In genomic region chrX:11967986-11968385, GRCh38 we compare ENCODE assay signal across 3 cellular contexts.
TF ChIP-seq lines count a peak whose summit lies in the region.

No MANE protein-coding gene starts in this region.

TF ChIP-seq in A549, 52 proteins besides CTCF, POLR2A, EP300 and RAD21:
- TF ChIP-seq GATA3 (IDR thresholded peaks at IDR 0.05; ENCODE audit: borderline replicate concordance): no peak
- no peak for TF ChIP-seq CEBPB (IDR thresholded peaks at IDR 0.05)
- no peak for TF ChIP-seq E2F6 (IDR thresholded peaks at IDR 0.05; ENCODE audit: borderline replicate concordance, low read depth)
- TF ChIP-seq ZNF302 (CRISPR knock-in tag; IDR thresholded peaks at IDR 0.05): no peak
- TF ChIP-seq BHLHE40 (IDR thresholded peaks at IDR 0.05; ENCODE audit: low read depth, low read length): no peak
- no peak for TF ChIP-seq REST (IDR thresholded peaks at IDR 0.05)
- TF ChIP-seq HDAC2 (IDR thresholded peaks at IDR 0.05): no peak
- TF ChIP-seq KDM5A (IDR thresholded peaks at IDR 0.05): no peak
- no peak for TF ChIP-seq CBX2 (IDR thresholded peaks at IDR 0.05; ENCODE audit: borderline replicate concordance, low read depth)
- TF ChIP-seq NPAS2 (CRISPR knock-in tag; IDR thresholded peaks at IDR 0.05; ENCODE audit: borderline replicate concordance): no peak

TF ChIP-seq in IMR-90, 13 proteins besides CTCF, POLR2A, EP300 and RAD21:
- TF ChIP-seq CHD1 (IDR thresholded peaks at IDR 0.05; ENCODE audit: low read depth, low read length): no peak
- no peak for TF ChIP-seq RCOR1 (IDR thresholded peaks at IDR 0.05; ENCODE audit: insufficient replicate concordance, low read length)
- TF ChIP-seq FOS (IDR thresholded peaks at IDR 0.05; ENCODE audit: low read depth, low read length): no peak
- TF ChIP-seq MAFK (IDR thresholded peaks at IDR 0.05; ENCODE audit: low read depth, low read length): no peak
- TF ChIP-seq RFX5 (IDR thresholded peaks at IDR 0.05; ENCODE audit: low read depth, low read length): no peak
- no peak for TF ChIP-seq BHLHE40 (IDR thresholded peaks at IDR 0.05; ENCODE audit: low read depth, low read length)
- TF ChIP-seq ELK1 (IDR thresholded peaks at IDR 0.05; ENCODE audit: borderline replicate concordance, low read depth, low read length): no peak

TF ChIP-seq in HepG2, 621 proteins besides CTCF, POLR2A, EP300 and RAD21:
- TF ChIP-seq GFI1 (CRISPR knock-in tag; IDR thresholded peaks at IDR 0.05; ENCODE audit: borderline replicate concordance): no peak
- TF ChIP-seq SP2 (CRISPR knock-in tag; IDR thresholded peaks at IDR 0.05): no peak
- no peak for TF ChIP-seq MTA3 (CRISPR knock-in tag; IDR thresholded peaks at IDR 0.05)
- no peak for TF ChIP-seq JARID2 (CRISPR knock-in tag; IDR thresholded peaks at IDR 0.05; ENCODE audit: insufficient replicate concordance)
